18 cellular contexts compared by ENCODE assay signal in genomic region chr22:22113701-22114100, GRCh38.
"Had no signal": no experiment of that assay in that cellular context is flagged by ENCODE, and none has a peak within 500 bp of the region (broad histone marks: within the 10 kb centered on the region; RNA-seq: fewer than 3 reads in every experiment).

No MANE protein-coding gene starts in this region.

- DNase-seq: IMR-90, NCI-H1048, NCI-H1105, NCI-H1417 treated with DMSO at 0.1 percent for 48 hours, NCI-H146, NCI-H1694 treated with DMSO at 0.1 percent for 48 hours, NCI-H1930, NCI-H2081, NCI-H2107, NCI-H524, NCI-H526 treated with DMSO at 0.1 percent for 48 hours, NCI-H748 treated with DMSO at 0.1 percent for 48 hours, SHP77, SK-N-SH, SW 1271 had no signal

- H3K9me3 ChIP-seq: SK-N-SH had no signal

- FAIRE-seq: HepG2 had no signal

- H3K9ac ChIP-seq: KMS-11, SK-N-SH had no signal

- H3K27ac ChIP-seq: KMS-11, RWPE1 had no signal
